ENCODE assay signal across 20 cellular contexts in genomic region chr17:57077000-57077399, GRCh38. TPM values are rescaled to one million over a fixed set of nuclear protein-coding genes. Genes with fewer than 3 reads are reported as not detected.
DNase-seq lines count a peak whose midpoint lies in the region; ATAC-seq, FAIRE-seq and TF ChIP-seq lines count a peak whose summit lies in the region.
"Had no signal": no experiment of that assay in that cellular context is flagged by ENCODE, and none has a peak within 500 bp of the region (broad histone marks: within the 10 kb centered on the region; RNA-seq: fewer than 3 reads in every experiment).

No MANE protein-coding gene starts in this region.

- no peak for TF ChIP-seq EP300 in suprapubic skin (IDR thresholded peaks at IDR 0.05)

- DNase-seq in GM12891 (ENCODE audit: insufficient read length, low spot score) (no peak), NCI-H1048 (lab: John Stamatoyannopoulos, UW) (peak; percentile 20), NCI-H69 (lab: John Stamatoyannopoulos, UW) (peak; percentile 36), mucosa of descending colon (no peak), occipital lobe (lab: John Stamatoyannopoulos, UW) (no peak), H7 (no peak), suprapubic skin (ENCODE audit: low spot score in 2 of 2) (no peak)
- DNase-seq: C1 segment of cervical spinal cord; CD8-positive, alpha-beta T cell; DMS79 treated with DMSO at 0.1 percent for 48 hours; NCI-H1694 treated with DMSO at 0.1 percent for 48 hours; NCI-H2081 treated with DMSO at 0.1 percent for 48 hours; NCI-H2227 treated with DMSO at 0.1 percent for 48 hours; NCI-H510A treated with DMSO at 0.1 percent for 48 hours; SHP77; T-helper 1 cell had no signal

- no peaks in the 10 kb centered on the region for H3K27me3 ChIP-seq in H7 (ENCODE audit: control insufficient read depth, insufficient read depth, low read length)
- no peaks in the 10 kb centered on the region for H3K27me3 ChIP-seq in suprapubic skin

- H3K4me3 ChIP-seq in mucosa of descending colon (no peak overlapping the region), H7 (ENCODE audit: insufficient read depth, low read depth, low read length) (no peak overlapping the region), suprapubic skin (no peak overlapping the region)
- H3K4me3 ChIP-seq: K562 had no signal

- no peak for TF ChIP-seq CTCF in mucosa of descending colon (IDR thresholded peaks at IDR 0.05)
- TF ChIP-seq CTCF in suprapubic skin (IDR thresholded peaks at IDR 0.05) = no peak

- FAIRE-seq in GM12891 (lab: Jason Lieb, UNC) = peak; percentile 23
- FAIRE-seq: HTR-8/SVneo, K562 had no signal

- intact Hi-C loops in mucosa of descending colon (cut with DNase I, micrococcal nuclease) = no loop called here

- TF ChIP-seq POLR2A in GM12891 (IDR thresholded peaks at IDR 0.05; ENCODE audit: low read depth, low read length) (no peak), suprapubic skin (IDR thresholded peaks at IDR 0.05) (no peak)

- H3K4me1 ChIP-seq in mucosa of descending colon (ENCODE audit: low read depth) (no peaks in the 10 kb centered on the region), suprapubic skin (no peaks in the 10 kb centered on the region)

- H3K36me3 ChIP-seq in mucosa of descending colon (ENCODE audit: low read depth) (no peaks in the 10 kb centered on the region), H7 (replicated peaks; ENCODE audit: control insufficient read depth, insufficient read depth, low read length) (no peaks in the 10 kb centered on the region), suprapubic skin (no peaks in the 10 kb centered on the region)

- H3K27ac ChIP-seq in suprapubic skin = no peak overlapping the region
- H3K27ac ChIP-seq: RWPE1 had no signal

- WGBS in suprapubic skin = 94% methylated on average over 2 of the region's 2 CpGs

- H3K9me3 ChIP-seq in mucosa of descending colon (no peaks in the 10 kb centered on the region), suprapubic skin (no peaks in the 10 kb centered on the region)

- ATAC-seq in mucosa of descending colon = peak; percentile 60
- ATAC-seq: CD8-positive, alpha-beta T cell; K562; Panc1 had no signal

TF ChIP-seq in GM12891, 5 proteins besides CTCF, POLR2A, EP300 and RAD21:
- TF ChIP-seq SPI1 (IDR thresholded peaks at IDR 0.05; ENCODE audit: low read depth, low read length) (no peak), POU2F2 (IDR thresholded peaks at IDR 0.05; ENCODE audit: low read depth, low read length) (peak; percentile 20; the same call in 1 of the 2 replicates)

RNA-seq across cellular contexts. Expression of gene AKAP1, which starts 8.0 kb away (rescaled TPM):
- 10.7 TPM for polyA plus RNA-seq in GM12891 (2012; ENCODE audit: low read depth, missing spikeins)
- total RNA-seq in mucosa of descending colon = 100 to 1,000 TPM; 131 to 194 (median 155) TPM
- 30.3 TPM for total RNA-seq in occipital lobe
- total RNA-seq in H7 (2014; rRNA removed; shearing (Covaris generic)) = 62.6 and 67.8 TPM in 2 replicates
- 10 to 100 TPM; 50.1 to 76.2 (median 56.4) TPM for total RNA-seq in suprapubic skin

Comparison
In these comparisons a context has a peak if more than half of its experiments do, and no peak if none do; other contexts are left out.
1. DNase-seq: peak in NCI-H1048 (single experiment) and NCI-H69 (single experiment); none in GM12891 (single experiment), mucosa of descending colon (0 of 3), occipital lobe (single experiment), H7 (single experiment) and suprapubic skin (0 of 2).